In genomic region chr2:70201225-70201768, GRCh38 we compare ENCODE assay signal across 20 cellular contexts.
"Had no signal": no experiment of that assay in that cellular context is flagged by ENCODE, and none has a peak within 500 bp of the region (broad histone marks: within the 10 kb centered on the region; RNA-seq: fewer than 3 reads in every experiment).

No MANE protein-coding gene starts in this region.

- DNase-seq: Karpas-422, KG1, MM.1S, NCI-H1092 treated with DMSO at 0.1 percent for 48 hours, NCI-H1436, NCI-H187, NCI-H2029, NCI-H2081 treated with DMSO at 0.1 percent for 48 hours, NCI-H2171, NCI-H226, NCI-H446, NCI-H510A, NCI-H524 treated with DMSO at 0.1 percent for 48 hours, NCI-H774, Right ventricle myocardium superior, RPMI8226, SJCRH30 had no signal

- H3K4me3 ChIP-seq: SJCRH30 had no signal

- H3K36me3 ChIP-seq: SJCRH30 had no signal

- H3K9me3 ChIP-seq: SJCRH30 had no signal

- H3K27me3 ChIP-seq: SJCRH30 had no signal

- FAIRE-seq: HTR-8/SVneo, RCC 7860 had no signal

- H3K4me1 ChIP-seq: SJCRH30 had no signal

- H3K27ac ChIP-seq: HL-60, SJCRH30 had no signal
